ENCODE assay signal across 40 cellular contexts in the genomic region with DNA sequence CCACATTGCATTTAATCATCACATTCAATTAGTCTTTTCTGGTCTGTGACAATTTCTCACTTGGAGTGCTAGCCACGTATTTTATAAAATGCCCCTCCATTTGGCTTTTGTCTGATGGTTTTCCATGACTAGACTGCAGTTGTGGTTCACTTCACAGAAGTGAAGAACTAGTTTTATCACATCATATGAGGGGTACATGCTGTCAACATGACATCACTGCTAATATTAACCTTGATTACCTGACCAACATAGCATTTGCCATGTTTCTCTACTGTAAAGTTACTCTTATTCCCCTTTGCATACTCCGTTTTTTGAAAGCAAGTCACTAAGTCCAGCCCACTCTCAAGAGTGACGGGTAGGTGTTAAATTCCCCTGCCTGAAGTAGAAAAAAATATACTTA. TPM values are rescaled to one million over a fixed set of nuclear protein-coding genes. Genes with fewer than 3 reads are reported as not detected.
"Had no signal": no experiment of that assay in that cellular context is flagged by ENCODE, and none has a peak within 500 bp of the region (broad histone marks: within the 10 kb centered on the region; RNA-seq: fewer than 3 reads in every experiment).

No MANE protein-coding gene starts in this region.

- ATAC-seq: activated naive CD4-positive, alpha-beta T cell treated with anti-CD3 and anti-CD28 coated beads, Interleukin-2, amount 50 U/mL, for 72 hours; activated naive CD8-positive, alpha-beta T cell treated with anti-CD3 and anti-CD28 coated beads, Interleukin-2, amount 50 U/mL, for 24 hours; activated T-cell treated with anti-CD3 and anti-CD28 coated beads, Interleukin-2, amount 50 U/mL, for 4 hours; activated T-cell treated with anti-CD3 and anti-CD28 coated beads, Interleukin-2, amount 50 U/mL, for 72 hours; activated T-helper 17 cell treated with anti-CD3 and anti-CD28 coated beads, Interleukin-2, amount 50 U/mL, for 72 hours; body of pancreas had no signal

- H3K4me1 ChIP-seq: adrenal gland, ascending aorta, body of pancreas, breast epithelium had no signal

- H3K4me3 ChIP-seq: adrenal gland, ascending aorta, body of pancreas, breast epithelium, cardiac muscle cell had no signal

- H3K9me3 ChIP-seq: adrenal gland, body of pancreas had no signal

- H3K27ac ChIP-seq: adrenal gland, ascending aorta, body of pancreas, brain microvascular endothelial cell, breast epithelium, cardiac muscle cell had no signal

- DNase-seq: activated effector memory CD4-positive, alpha-beta T cell treated with anti-CD3 and anti-CD28 coated beads, Interleukin-2, amount 50 U/mL, for 16 hours; activated effector memory CD4-positive, alpha-beta T cell treated with Interleukin-2 at 50 U/mL for 16 hours; activated gamma-delta T cell; activated gamma-delta T cell treated with Interleukin-2 at 50 U/mL for 16 hours; activated naive CD4-positive, alpha-beta T cell; activated naive CD4-positive, alpha-beta T cell treated with anti-CD3 and anti-CD28 coated beads for 36 hours; activated naive CD4-positive, alpha-beta T cell treated with anti-CD3 and anti-CD28 coated beads, Interleukin-2, amount 10 ng/mL, durations not matched to agents 7 days and 5 days; activated naive CD4-positive, alpha-beta T cell treated with anti-CD3 and anti-CD28 coated beads, Interleukin-2, amount 50 U/mL, for 16 hours; activated naive CD4-positive, alpha-beta T cell treated with Interleukin-2 at 50 U/mL for 16 hours; activated naive CD8-positive, alpha-beta T cell treated with anti-CD3 and anti-CD28 coated beads for 36 hours; activated naive CD8-positive, alpha-beta T cell treated with anti-CD3 and anti-CD28 coated beads, Interleukin-2, amount 10 ng/mL, durations not matched to agents 7 days and 5 days; activated naive CD8-positive, alpha-beta T cell treated with anti-CD3 and anti-CD28 coated beads, Interleukin-2, amount 50 U/mL, for 24 hours; activated T-cell treated with anti-CD3 and anti-CD28 coated beads, Interleukin-2, amount 50 U/mL, for 1 hour; activated T-cell treated with anti-CD3 and anti-CD28 coated beads, Interleukin-2, amount 50 U/mL, for 24 hours; activated T-cell treated with anti-CD3 and anti-CD28 coated beads, Interleukin-2, amount 50 U/mL, for 4 hours; activated T-cell treated with anti-CD3 and anti-CD28 coated beads, Interleukin-2, amount 50 U/mL, for 48 hours; activated T-cell treated with anti-CD3 and anti-CD28 coated beads, Interleukin-2, amount 50 U/mL, for 72 hours; adrenal gland; amniotic stem cell; amygdala; anterior cingulate cortex; aorta; body of pancreas; brain microvascular endothelial cell; caudate nucleus; central memory CD4-positive, alpha-beta T cell; cerebellar nuclear complex had no signal

- H3K4me1 Mint-ChIP-seq: activated naive CD4-positive, alpha-beta T cell treated with anti-CD3 and anti-CD28 coated beads, Interleukin-2, amount 10 ng/mL, durations not matched to agents 7 days and 5 days; activated naive CD8-positive, alpha-beta T cell treated with anti-CD3 and anti-CD28 coated beads, Interleukin-2, amount 10 ng/mL, durations not matched to agents 7 days and 5 days; activated naive CD8-positive, alpha-beta T cell treated with anti-CD3 and anti-CD28 coated beads, Interleukin-2, amount 50 U/mL, for 24 hours; activated T-helper 17 cell treated with anti-CD3 and anti-CD28 coated beads, Interleukin-2, amount 50 U/mL, for 72 hours; brain; central memory CD8-positive, alpha-beta T cell had no signal

- H3K4me3 Mint-ChIP-seq: activated naive CD4-positive, alpha-beta T cell treated with anti-CD3 and anti-CD28 coated beads for 36 hours; activated naive CD4-positive, alpha-beta T cell treated with anti-CD3 and anti-CD28 coated beads, Interleukin-2, amount 10 ng/mL, durations not matched to agents 7 days and 5 days; activated naive CD4-positive, alpha-beta T cell treated with anti-CD3 and anti-CD28 coated beads, Interleukin-2, amount 50 U/mL, for 24 hours; activated naive CD8-positive, alpha-beta T cell; activated naive CD8-positive, alpha-beta T cell treated with anti-CD3 and anti-CD28 coated beads for 36 hours; activated naive CD8-positive, alpha-beta T cell treated with anti-CD3 and anti-CD28 coated beads, Interleukin-2, amount 10 ng/mL, durations not matched to agents 7 days and 5 days; activated naive CD8-positive, alpha-beta T cell treated with anti-CD3 and anti-CD28 coated beads, Interleukin-2, amount 50 U/mL, for 24 hours; activated T-cell treated with anti-CD3 and anti-CD28 coated beads, Interleukin-2, amount 50 U/mL, for 24 hours; activated T-cell treated with anti-CD3 and anti-CD28 coated beads, Interleukin-2, amount 50 U/mL, for 4 hours; activated T-cell treated with anti-CD3 and anti-CD28 coated beads, Interleukin-2, amount 50 U/mL, for 72 hours; activated T-helper 1 cell treated with anti-CD3 and anti-CD28 coated beads, Interleukin-12 subunit alpha, Interleukin-12 subunit beta, Interleukin-2, Interleukin-4 antibody, amounts not matched to agents 30 ng/mL and 10 ng/mL and 1 ng/mL, durations not matched to agents 14 hours and 24 hours and 36 hours; activated T-helper 17 cell treated with anti-CD3 and anti-CD28 coated beads, Interleukin-2, amount 50 U/mL, for 72 hours; brain; central memory CD8-positive, alpha-beta T cell had no signal

- H3K27ac Mint-ChIP-seq: activated naive CD4-positive, alpha-beta T cell treated with anti-CD3 and anti-CD28 coated beads for 36 hours; activated naive CD4-positive, alpha-beta T cell treated with anti-CD3 and anti-CD28 coated beads, Interleukin-2, amount 10 ng/mL, durations not matched to agents 7 days and 5 days; activated naive CD4-positive, alpha-beta T cell treated with anti-CD3 and anti-CD28 coated beads, Interleukin-2, amount 50 U/mL, for 24 hours; activated naive CD4-positive, alpha-beta T cell treated with anti-CD3 and anti-CD28 coated beads, Interleukin-2, amount 50 U/mL, for 72 hours; activated naive CD8-positive, alpha-beta T cell; activated naive CD8-positive, alpha-beta T cell treated with anti-CD3 and anti-CD28 coated beads for 36 hours; activated naive CD8-positive, alpha-beta T cell treated with anti-CD3 and anti-CD28 coated beads, Interleukin-2, amount 10 ng/mL, durations not matched to agents 7 days and 5 days; activated naive CD8-positive, alpha-beta T cell treated with anti-CD3 and anti-CD28 coated beads, Interleukin-2, amount 50 U/mL, for 24 hours; activated T-cell treated with anti-CD3 and anti-CD28 coated beads, Interleukin-2, amount 50 U/mL, for 24 hours; activated T-cell treated with anti-CD3 and anti-CD28 coated beads, Interleukin-2, amount 50 U/mL, for 72 hours; activated T-helper 1 cell treated with anti-CD3 and anti-CD28 coated beads, Interleukin-12 subunit alpha, Interleukin-12 subunit beta, Interleukin-2, Interleukin-4 antibody, amounts not matched to agents 30 ng/mL and 10 ng/mL and 1 ng/mL, durations not matched to agents 14 hours and 24 hours and 36 hours; activated T-helper 17 cell treated with anti-CD3 and anti-CD28 coated beads, Interleukin-2, amount 50 U/mL, for 72 hours; activated T-helper 2 cell treated with anti-CD3 and anti-CD28 coated beads, Interferon-gamma antibody, Interleukin-2, Interleukin-4, amounts not matched to agents 10 μg/mL and 5 μg/mL and 100 μg/mL, durations not matched to agents 14 hours and 24 hours and 36 hours; brain had no signal

- H3K36me3 ChIP-seq: adrenal gland, brain microvascular endothelial cell, breast epithelium, cardiac muscle cell had no signal

- H3K27me3 Mint-ChIP-seq: activated naive CD4-positive, alpha-beta T cell treated with anti-CD3 and anti-CD28 coated beads, Interleukin-2, amount 10 ng/mL, durations not matched to agents 7 days and 5 days; activated naive CD4-positive, alpha-beta T cell treated with anti-CD3 and anti-CD28 coated beads, Interleukin-2, amount 50 U/mL, for 24 hours; activated naive CD8-positive, alpha-beta T cell; activated naive CD8-positive, alpha-beta T cell treated with anti-CD3 and anti-CD28 coated beads for 36 hours; activated naive CD8-positive, alpha-beta T cell treated with anti-CD3 and anti-CD28 coated beads, Interleukin-2, amount 10 ng/mL, durations not matched to agents 7 days and 5 days; activated naive CD8-positive, alpha-beta T cell treated with anti-CD3 and anti-CD28 coated beads, Interleukin-2, amount 50 U/mL, for 24 hours; activated T-cell treated with anti-CD3 and anti-CD28 coated beads, Interleukin-2, amount 50 U/mL, for 24 hours; activated T-helper 17 cell treated with anti-CD3 and anti-CD28 coated beads, Interleukin-2, amount 50 U/mL, for 72 hours; brain; central memory CD8-positive, alpha-beta T cell had no signal

- FAIRE-seq: bronchial epithelial cell had no signal

- H3K27me3 ChIP-seq: adrenal gland, ascending aorta, body of pancreas, brain microvascular endothelial cell, breast epithelium, cardiac muscle cell had no signal

RNA-seq across cellular contexts. Expression of gene COL10A1, which starts 48.0 kb away (rescaled TPM):
- total RNA-seq: activated naive CD4-positive, alpha-beta T cell treated with anti-CD3 and anti-CD28 coated beads for 36 hours; activated naive CD4-positive, alpha-beta T cell treated with anti-CD3 and anti-CD28 coated beads, Interleukin-2, amount 50 U/mL, for 72 hours; activated naive CD8-positive, alpha-beta T cell treated with anti-CD3 and anti-CD28 coated beads for 36 hours; activated naive CD8-positive, alpha-beta T cell treated with anti-CD3 and anti-CD28 coated beads, Interleukin-2, amount 10 ng/mL, durations not matched to agents 7 days and 5 days; activated T-cell treated with anti-CD3 and anti-CD28 coated beads, Interleukin-2, amount 50 U/mL, for 4 hours; activated T-cell treated with anti-CD3 and anti-CD28 coated beads, Interleukin-2, amount 50 U/mL, for 72 hours; activated T-helper 1 cell treated with anti-CD3 and anti-CD28 coated beads, Interleukin-12 subunit alpha, Interleukin-12 subunit beta, Interleukin-2, Interleukin-4 antibody, amounts not matched to agents 30 ng/mL and 10 ng/mL and 1 ng/mL, durations not matched to agents 14 hours and 24 hours and 36 hours; activated T-helper 17 cell treated with anti-CD3 and anti-CD28 coated beads, Interleukin-2, amount 50 U/mL, for 72 hours; activated T-helper 2 cell treated with anti-CD3 and anti-CD28 coated beads, Interferon-gamma antibody, Interleukin-2, Interleukin-4, amounts not matched to agents 10 μg/mL and 5 μg/mL and 100 μg/mL, durations not matched to agents 14 hours and 24 hours and 36 hours; ascending aorta; bronchial epithelial cell; cardiac muscle cell had no signal
- polyA plus RNA-seq: adipose tissue, aorta had no signal
